In the genomic region with DNA sequence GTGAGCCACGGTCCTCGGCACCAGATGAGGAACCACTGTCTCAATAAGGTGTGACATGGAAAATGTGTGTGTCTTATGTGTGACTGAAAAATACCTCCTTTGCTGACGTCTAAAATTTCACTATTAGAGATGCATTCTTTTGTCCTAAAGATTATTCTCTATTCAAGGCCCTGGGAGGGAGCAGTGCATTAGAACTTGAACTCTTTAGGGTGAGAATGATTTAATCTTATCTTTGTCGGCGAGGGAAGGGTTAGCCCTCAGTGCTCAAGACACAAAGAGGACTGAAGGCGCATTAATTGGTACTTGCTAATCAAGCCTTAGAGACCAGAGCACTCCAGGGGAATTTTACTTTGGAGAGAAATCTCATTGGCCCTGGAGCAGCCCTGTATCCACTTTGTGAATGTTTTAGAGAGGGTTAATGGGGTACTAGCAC, we compare ENCODE assay signal across 9 cellular contexts. TPM values are rescaled to one million over a fixed set of nuclear protein-coding genes. Genes with fewer than 3 reads are reported as not detected.
DNase-seq lines count a peak whose midpoint lies in the region; ATAC-seq, FAIRE-seq and TF ChIP-seq lines count a peak whose summit lies in the region.
"Had no signal": no experiment of that assay in that cellular context is flagged by ENCODE, and none has a peak within 500 bp of the region (broad histone marks: within the 10 kb centered on the region; RNA-seq: fewer than 3 reads in every experiment).

No MANE protein-coding gene starts in this region.

- H2BK15ac ChIP-seq in mesendoderm (replicated peaks; ENCODE audit: low read depth) = no peak overlapping the region

- no peak overlapping the region for H2AK5ac ChIP-seq in mesendoderm (ENCODE audit: low read length)

- no peak overlapping the region for H4K5ac ChIP-seq in mesendoderm (ENCODE audit: low read length)

- intact Hi-C loops in heart left ventricle (cut with DNase I) (loop anchor here (1.0 to 10.0 kb wide), 18 partner anchors 164 to 998 kb away; a partner anchor contains a TSS), cardiac septum (cut with DNase I) (loop anchor here (5.0 to 10.0 kb wide), 7 partner anchors 267 to 824 kb away; a partner anchor contains a TSS), vagina (cut with DNase I) (no loop called here)

- H3K23ac ChIP-seq in mesendoderm (ENCODE audit: low read length) = no peak overlapping the region

- H3K79me1 ChIP-seq in mesendoderm (ENCODE audit: low read length) = no peaks in the 10 kb centered on the region

- TF ChIP-seq POLR2A in heart left ventricle (IDR thresholded peaks at IDR 0.05) (peak in 1 of 2 donors; percentile 4), vagina (IDR thresholded peaks at IDR 0.05) (no peak)

- H3K9ac ChIP-seq in mesendoderm (ENCODE audit: low read length) = peak overlapping the region; percentile 48

- H3K27ac ChIP-seq in heart left ventricle = peak overlapping the region; percentile 24 to 91 (median 80)
- no peak overlapping the region for H3K27ac ChIP-seq in mesendoderm (ENCODE audit: low read depth, low read length)
- peak overlapping the region; percentile 64 for H3K27ac ChIP-seq in vagina

- H3K4ac ChIP-seq in mesendoderm (ENCODE audit: low read depth, low read length) = no peak overlapping the region

- H4K8ac ChIP-seq in mesendoderm (ENCODE audit: low read depth, low read length) = no peak overlapping the region

- 4 to 13% (median 9%) methylated on average over 6 of the region's 6 CpGs for WGBS in heart left ventricle, 4 donors
- no CpG with 5 or more reads among the region's 6 CpGs for WGBS in mesendoderm (ENCODE audit: extremely low coverage, insufficient coverage, low lambda C conversion rate)

- H3K4me3 ChIP-seq in heart left ventricle (peak overlapping the region; percentile 49 to 89 (median 62)), bronchial epithelial cell (ENCODE audit: low read depth, low read length) (peak overlapping the region; percentile 44), mesendoderm (ENCODE audit: low read length) (peak overlapping the region; percentile 49), vagina (peak overlapping the region; percentile 48 to 76)

- H3K36me3 ChIP-seq in heart left ventricle (no peaks in the 10 kb centered on the region), bronchial epithelial cell (ENCODE audit: control insufficient read depth, insufficient read depth, low read length) (peaks cover 2% of the 10 kb centered on the region), mesendoderm (ENCODE audit: control insufficient read depth, insufficient read depth, low read length) (no peaks in the 10 kb centered on the region), vagina (no peaks in the 10 kb centered on the region)

- H3K27me3 ChIP-seq in heart left ventricle (no peaks in the 10 kb centered on the region), bronchial epithelial cell (ENCODE audit: control insufficient read depth, insufficient read depth, low read length) (no peaks in the 10 kb centered on the region), mesendoderm (ENCODE audit: insufficient read depth, low read length, poor library complexity) (no peaks in the 10 kb centered on the region), vagina (no peaks in the 10 kb centered on the region)

- no peak overlapping the region for H2BK5ac ChIP-seq in mesendoderm (ENCODE audit: low read length)

- no peaks in the 10 kb centered on the region for H3K79me2 ChIP-seq in mesendoderm (ENCODE audit: control insufficient read depth, insufficient read depth, low read length)

- peak; percentile 58 for FAIRE-seq in bronchial epithelial cell (lab: Jason Lieb, UNC)

- TF ChIP-seq CTCF in heart left ventricle (IDR thresholded peaks at IDR 0.05) = no peak
- TF ChIP-seq CTCF in bronchial epithelial cell (IDR thresholded peaks at IDR 0.05; ENCODE audit: insufficient read depth, low read length, severe bottlenecking) = no peak
- TF ChIP-seq CTCF in vagina (IDR thresholded peaks at IDR 0.05) = no peak

- no peak for DNase-seq in heart left ventricle
- no peak for DNase-seq in cardiac septum (ENCODE audit: low spot score)
- DNase-seq in bronchial epithelial cell (ENCODE audit: low read depth) = no peak
- DNase-seq in mesendoderm = peak; percentile 69
- DNase-seq in vagina (ENCODE audit: extremely low spot score in 2 of 2) = no peak
- DNase-seq in NCI-H1105 (lab: John Stamatoyannopoulos, UW) = no peak

- H3K4me2 ChIP-seq in mesendoderm (ENCODE audit: low read length) = peak overlapping the region; percentile 78

- ATAC-seq in heart left ventricle (no peak), GM21529 (IDR thresholded peaks at IDR 0.05; ENCODE audit: unreplicated experiment) (no peak), GM21723 (IDR thresholded peaks at IDR 0.05; ENCODE audit: unreplicated experiment) (no peak)

- H3K18ac ChIP-seq in mesendoderm (ENCODE audit: low read length) = no peak overlapping the region

- H3K4me1 ChIP-seq in heart left ventricle (peaks cover 0 to 44% (median 17%) of the 10 kb centered on the region in 12 donors), mesendoderm (ENCODE audit: control insufficient read depth, low read depth, low read length) (no peaks in the 10 kb centered on the region), vagina (peaks cover 27% of the 10 kb centered on the region)

- no peak overlapping the region for H2BK120ac ChIP-seq in mesendoderm (ENCODE audit: low read depth, low read length)

- peaks cover 0 to 4% (median 0%) of the 10 kb centered on the region in 12 donors for H3K9me3 ChIP-seq in heart left ventricle
- no peaks in the 10 kb centered on the region for H3K9me3 ChIP-seq in vagina

- H3K56ac ChIP-seq in mesendoderm (ENCODE audit: low read length) = peak overlapping the region; percentile 82

RNA-seq across cellular contexts. Expression of a gene that starts 29.8 kb away (rescaled TPM):
- total RNA-seq in heart left ventricle (not detected), cardiac septum (not detected), bronchial epithelial cell (not detected in 2 replicates), vagina (not detected)
- polyA plus RNA-seq in heart left ventricle = not detected
- polyA plus RNA-seq in mesendoderm (2013, experiment 1 of 2) = not detected
- polyA plus RNA-seq in mesendoderm (2013, experiment 2 of 2) = not detected
- total RNA-seq: myocyte had no signal
